In the genomic region with DNA sequence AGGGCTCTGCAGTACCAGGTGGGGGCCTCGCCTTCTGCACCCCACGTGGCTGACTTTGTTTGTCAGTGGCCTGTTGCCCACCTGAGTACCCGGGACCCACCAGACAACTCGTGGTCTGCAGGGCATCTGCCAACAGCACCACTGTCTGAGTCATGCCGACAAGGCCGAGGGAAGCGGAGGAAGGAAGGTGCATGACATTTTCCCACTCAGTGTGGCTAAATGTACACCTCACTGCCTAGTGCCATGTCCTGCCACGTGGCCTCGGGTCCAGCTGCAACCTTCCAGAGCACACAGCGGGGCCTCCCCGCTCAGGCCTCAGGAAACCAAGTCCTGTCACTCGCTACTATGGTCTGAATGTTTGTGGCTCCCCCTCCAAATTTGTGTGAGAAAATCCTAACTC, we compare ENCODE assay signal across 18 cellular contexts. TPM values are rescaled to one million over a fixed set of nuclear protein-coding genes. Genes with fewer than 3 reads are reported as not detected.
"Had no signal": no experiment of that assay in that cellular context is flagged by ENCODE, and none has a peak within 500 bp of the region (broad histone marks: within the 10 kb centered on the region; RNA-seq: fewer than 3 reads in every experiment).

No MANE protein-coding gene starts in this region.

- H3K27ac ChIP-seq: colonic mucosa, neutrophil, pancreas, stomach, thyroid gland had no signal

- H3K27me3 ChIP-seq: colonic mucosa, pancreas, stomach, thyroid gland had no signal

- DNase-seq: colonic mucosa; effector memory CD8-positive, alpha-beta T cell; erythroblast; natural killer cell; retina; stimulated activated CD4-positive, alpha-beta T cell treated with anti-CD3 and anti-CD28 coated beads, Interleukin-2, amount 100 ng/mL, for 24 hours; stimulated activated CD4-positive, alpha-beta T cell treated with anti-CD3 and anti-CD28 coated beads, Interleukin-4, amount 100 ng/mL, for 24 hours; stimulated activated naive CD4-positive, alpha-beta T cell treated with Interleukin-2 at 50 U/mL for 16 hours; stomach; thyroid gland; trophoblast cell had no signal

- H3K9me3 ChIP-seq: colonic mucosa, neutrophil, pancreas, stomach, thyroid gland had no signal

- H3K36me3 ChIP-seq: colonic mucosa, neutrophil, pancreas, stomach, thyroid gland had no signal

- ATAC-seq: effector memory CD8-positive, alpha-beta T cell; left lobe of liver; natural killer cell; sciatic nerve; stimulated activated effector memory CD8-positive, alpha-beta T cell treated with anti-CD3 and anti-CD28 coated beads, Interleukin-12 subunit alpha, Interleukin-12 subunit beta, amount 100 ng/mL, for 72 hours had no signal

- H3K4me3 ChIP-seq: colonic mucosa, lung, pancreas, smooth muscle cell, stomach, thyroid gland had no signal

- H3K4me1 ChIP-seq: colonic mucosa, pancreas, thyroid gland had no signal

- H3K4me2 ChIP-seq: smooth muscle cell had no signal

RNA-seq across cellular contexts. Expression of a gene that starts 22.1 kb away (rescaled TPM):
- total RNA-seq: smooth muscle cell had no signal
